In the genomic region with DNA sequence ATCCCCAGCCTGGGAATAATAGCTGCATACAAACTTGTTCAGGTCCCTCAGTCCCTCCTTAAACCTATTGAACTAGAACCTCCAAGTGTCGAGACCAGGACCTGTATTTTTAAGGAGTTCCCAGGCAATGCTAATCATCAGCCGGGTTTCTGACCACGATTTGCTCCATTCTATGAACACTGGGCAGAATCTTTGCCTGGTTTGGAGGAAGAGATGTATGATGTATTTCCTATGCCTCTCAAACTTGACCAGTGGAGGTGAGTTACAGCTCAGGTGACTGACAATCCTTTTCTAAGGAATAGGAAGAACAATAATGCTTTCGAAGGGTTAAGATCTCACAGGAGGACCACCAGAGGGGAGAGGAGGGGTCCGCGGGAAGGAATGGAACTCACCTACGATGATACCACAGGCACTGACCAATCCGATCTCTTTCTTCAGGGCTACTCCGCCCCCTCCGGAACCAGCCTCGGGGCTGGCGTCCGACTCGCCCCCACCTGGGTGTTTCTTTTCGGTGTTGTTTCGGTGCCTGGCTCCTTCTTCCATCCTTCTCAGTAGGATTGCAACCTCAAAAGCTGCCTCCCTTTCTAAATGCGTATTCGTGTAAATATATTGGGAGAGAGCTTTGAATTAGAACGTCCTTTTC, we compare ENCODE assay signal across 9 cellular contexts. TPM values are rescaled to one million over a fixed set of nuclear protein-coding genes. Genes with fewer than 3 reads are reported as not detected.
DNase-seq lines count a peak whose midpoint lies in the region; ATAC-seq and TF ChIP-seq lines count a peak whose summit lies in the region.
"Had no signal": no experiment of that assay in that cellular context is flagged by ENCODE, and none has a peak within 500 bp of the region (broad histone marks: within the 10 kb centered on the region; RNA-seq: fewer than 3 reads in every experiment).

No MANE protein-coding gene starts in this region.

- dilution Hi-C loops in mammary epithelial cell (cut with HindIII; ENCODE audit: low sequenced_read_pairs) = loop anchor here (25.0 kb wide), 1 partner anchor 195 kb away; a partner anchor contains a TSS

- peak overlapping the region; percentile 31 for H3K4me3 ChIP-seq in GM06990 (replicated peaks; ENCODE audit: low read depth, low read length)
- H3K4me3 ChIP-seq in mammary epithelial cell (replicated peaks in 1 of 3; ENCODE audit: insufficient read depth in 1 of 3, low read depth in 2 of 3, low read length in 3 of 3) = peak overlapping the region; percentile 51 to 57 (median 52)

- H3K9ac ChIP-seq in mammary epithelial cell (ENCODE audit: insufficient read depth, low read length) = peak overlapping the region; percentile 51

- peak overlapping the region; percentile 85 for H2AFZ ChIP-seq in mammary epithelial cell (ENCODE audit: low read depth, low read length)

- H3K9me3 Mint-ChIP-seq in CD14-positive monocyte = peaks cover 0 to 2% (median 0%) of the 10 kb centered on the region in 7 donors

- in situ Hi-C loops in mammary epithelial cell (cut with MboI; ENCODE audit: low sequenced_read_pairs in 2 of 2) = loop anchor here in 1 of 2 donors (5.0 kb wide), 1 partner anchor 65 kb away; a partner anchor contains a TSS

- no peaks in the 10 kb centered on the region; the same call in 1 of the 2 replicates for H3K27me3 ChIP-seq in GM06990 (replicated peaks; ENCODE audit: control insufficient read depth, insufficient read depth, low read length)
- no peaks in the 10 kb centered on the region for H3K27me3 ChIP-seq in mammary epithelial cell (ENCODE audit: insufficient read depth, low read length)

- CTCF ChIA-PET in mammary epithelial cell (lab: Charles Lee; ENCODE audit: low non-redundant PET) = interaction anchor here (0.6 to 3.3 kb wide), 2 partner anchors 62 to 106 kb away, joined by 3 to 22 read pairs; no protein-coding TSS in a partner anchor

- H4K20me1 ChIP-seq in mammary epithelial cell (ENCODE audit: insufficient read depth, low read length) = no peaks in the 10 kb centered on the region

- H3K4me1 Mint-ChIP-seq in CD14-positive monocyte = peaks cover 32% of the 10 kb centered on the region

- no peaks in the 10 kb centered on the region for H3K36me3 ChIP-seq in GM06990 (ENCODE audit: control insufficient read depth, insufficient read depth, low read length)
- H3K36me3 ChIP-seq in mammary epithelial cell (ENCODE audit: insufficient read depth, low read length) = no peaks in the 10 kb centered on the region

- no TSS peak for BruUV-seq in mammary epithelial cell (replicated peaks; lab: Mats Ljungman, UMichigan)

- H3K4me1 ChIP-seq in mammary epithelial cell (ENCODE audit: insufficient read depth, low read length) = peaks cover 14% of the 10 kb centered on the region

- no peaks in the 10 kb centered on the region for H3K9me3 ChIP-seq in mammary epithelial cell (replicated peaks; ENCODE audit: insufficient read depth, low read length)

- peak overlapping the region; percentile 14 for H3K27ac ChIP-seq in mammary epithelial cell (ENCODE audit: insufficient read depth, low read depth, low read length)

- H3K27ac Mint-ChIP-seq in CD14-positive monocyte = no peak overlapping the region

- 5% methylated on average over 18 of the region's 19 CpGs for WGBS in mammary epithelial cell (ENCODE audit: low coverage, missing lambda C conversion rate)

- H3K79me2 ChIP-seq in mammary epithelial cell (ENCODE audit: insufficient read depth, low read length) = peaks cover 7% of the 10 kb centered on the region

- DNase-seq in GM06990 (ENCODE audit: extremely low read depth, insufficient read length) (no peak), RPMI8226 (peak; percentile 63), mammary epithelial cell (peak; percentile 46), kidney glomerular epithelial cell (lab: John Stamatoyannopoulos, UW) (peak; percentile 26), CD14-positive monocyte (ENCODE audit: low spot score) (no peak), amniotic stem cell (lab: John Stamatoyannopoulos, UW) (no peak)
- DNase-seq in stimulated activated CD4-positive, alpha-beta T cell treated with anti-CD3 and anti-CD28 coated beads, Interleukin-1b, Interleukin-23, amount 100 ng/mL, for 48 hours = peak; percentile 18

- H3K27me3 Mint-ChIP-seq in CD14-positive monocyte (ENCODE audit: low read depth in 3 of 3) = peaks cover 0 to 3% (median 1%) of the 10 kb centered on the region in 3 donors

- H3K36me3 Mint-ChIP-seq in CD14-positive monocyte = no peaks in the 10 kb centered on the region

- no peak for ATAC-seq in HG03139 (IDR thresholded peaks at IDR 0.05; ENCODE audit: unreplicated experiment)

- intact Hi-C loops in mammary epithelial cell (cut with micrococcal nuclease) (loop anchor here (1.0 to 10.0 kb wide), 3 partner anchors 11 to 198 kb away; a partner anchor contains a TSS), CD14-positive monocyte (cut with micrococcal nuclease) (loop anchor here in 1 of 2 donors (2.0 to 5.0 kb wide), 2 partner anchors 20 to 105 kb away; no protein-coding TSS in a partner anchor)

- H3K4me3 Mint-ChIP-seq in CD14-positive monocyte = no peak overlapping the region

- no peak for TF ChIP-seq CTCF in GM06990 (IDR thresholded peaks at IDR 0.05; ENCODE audit: insufficient read depth, low read length, poor library complexity, severe bottlenecking)
- peak in 1 of 2 donors; percentile 6 for TF ChIP-seq CTCF in mammary epithelial cell (conservative IDR thresholded peaks at IDR 0.05 in 1 of 2, IDR thresholded peaks at IDR 0.05 in 1 of 2; ENCODE audit: extremely low read depth in 1 of 2, insufficient read depth in 1 of 2, low read depth in 1 of 2, low read length in 2 of 2)
- TF ChIP-seq CTCF in CD14-positive monocyte (IDR thresholded peaks at IDR 0.05) = no peak

- peak overlapping the region; percentile 77 for H3K4me2 ChIP-seq in mammary epithelial cell (ENCODE audit: insufficient read depth, low read depth, low read length)

RNA-seq across cellular contexts. Expression of a gene that starts 1.0 kb away (rescaled TPM):
- total RNA-seq in mammary epithelial cell = 10 to 100 TPM; 25.3 to 74.5 TPM
- polyA plus RNA-seq in mammary epithelial cell = 27.0 TPM
- polyA minus RNA-seq in mammary epithelial cell = 110 TPM
- polyA plus RNA-seq in CD14-positive monocyte = under 1 TPM; 0.25 to 0.53 TPM

RNA-seq across cellular contexts. Expression of a gene that starts 55.2 kb away (rescaled TPM):
- not detected for total RNA-seq in mammary epithelial cell
- polyA plus RNA-seq in mammary epithelial cell = 0.05 TPM
- polyA minus RNA-seq in mammary epithelial cell = not detected
- not detected for polyA plus RNA-seq in CD14-positive monocyte
- total RNA-seq: pulmonary artery endothelial cell had no signal

Comparison
In these comparisons a context has a peak if more than half of its experiments do, and no peak if none do; other contexts are left out.
1. DNase-seq: peak in RPMI8226 (single experiment), mammary epithelial cell (single experiment), kidney glomerular epithelial cell (single experiment) and stimulated activated CD4-positive, alpha-beta T cell treated with anti-CD3 and anti-CD28 coated beads, Interleukin-1b, Interleukin-23, amount 100 ng/mL, for 48 hours (single experiment); none in GM06990 (single experiment), CD14-positive monocyte (single experiment) and amniotic stem cell (single experiment).
2. RNA of a gene that starts 1.0 kb away (polyA plus RNA-seq): 27.0 TPM in mammary epithelial cell (single experiment); 0.25 to 0.53 TPM in CD14-positive monocyte; every median in the first group is over 10 times any median in the second.